Comparison of ENCODE assay signal across 8 cellular contexts in genomic region chr17:59221159-59221847, GRCh38. TPM values are rescaled to one million over a fixed set of nuclear protein-coding genes. Genes with fewer than 3 reads are reported as not detected.
DNase-seq lines count a peak whose midpoint lies in the region; ATAC-seq and TF ChIP-seq lines count a peak whose summit lies in the region.

No MANE protein-coding gene starts in this region.

- ATAC-seq in HCT116 (no peak), HG03460 (IDR thresholded peaks at IDR 0.05; ENCODE audit: unreplicated experiment) (no peak), HG03571 (IDR thresholded peaks at IDR 0.05; ENCODE audit: unreplicated experiment) (no peak)
- no peak for ATAC-seq in stimulated activated naive B cell treated with anti-CD40 and anti-IgM and Interleukin-4, amounts not matched to agents 10 μg/mL and 1 μg/mL and 100 μg/mL, for 72 hours (replicated peaks)

- TF ChIP-seq RAD21 in HCT116 (IDR thresholded peaks at IDR 0.05; ENCODE audit: low read depth), result no peak

- H2AFZ ChIP-seq in HCT116 (ENCODE audit: low read depth, low read length, poor library complexity, severe bottlenecking), result peak overlapping the region; percentile 99

- H3K9me3 ChIP-seq in HCT116 (ENCODE audit: control insufficient read depth in 1 of 2, insufficient read depth in 1 of 2, low read depth in 1 of 2, low read length in 2 of 2), result no peaks in the 10 kb centered on the region

- H3K27ac ChIP-seq in 22Rv1 (peak overlapping the region; percentile 68), HCT116 (ENCODE audit: low read depth, low read length) (peak overlapping the region; percentile 63)

- H3K9me2 ChIP-seq in HCT116 (ENCODE audit: insufficient read depth), result no peaks in the 10 kb centered on the region

- RAD21 ChIA-PET in HCT116 (lab: Charles Lee; ENCODE audit: low non-redundant PET in 1 of 2, low total read pairs in 2 of 2, uncharacterized antibody in 2 of 2, unreplicated experiment in 2 of 2), result interaction anchor here in 1 of 2 experiments (0.6 kb wide), 1 partner anchor 13 kb away, joined by 3 read pairs; no protein-coding TSS in a partner anchor

- H3K4me3 ChIP-seq in HCT116 (replicated peaks in 1 of 2; ENCODE audit: low read depth in 1 of 2, low read length in 2 of 2), result peak overlapping the region; percentile 90 to 99

- no peaks in the 10 kb centered on the region for H3K27me3 Mint-ChIP-seq in activated naive CD8-positive, alpha-beta T cell treated with anti-CD3 and anti-CD28 coated beads for 36 hours
- peaks cover 0 to 13% (median 9%) of the 10 kb centered on the region in 3 donors for H3K27me3 Mint-ChIP-seq in immature natural killer cell (ENCODE audit: low read depth in 3 of 3)
- H3K27me3 Mint-ChIP-seq in stimulated activated naive B cell treated with anti-CD40 and anti-IgM and Interleukin-4, amounts not matched to agents 10 μg/mL and 1 μg/mL and 100 μg/mL, for 72 hours, result no peaks in the 10 kb centered on the region

- peak overlapping the region; percentile 94 for H3K4me2 ChIP-seq in HCT116 (ENCODE audit: low read length)

- no peaks in the 10 kb centered on the region for H3K36me3 Mint-ChIP-seq in activated naive CD8-positive, alpha-beta T cell treated with anti-CD3 and anti-CD28 coated beads for 36 hours
- H3K36me3 Mint-ChIP-seq in immature natural killer cell, result no peaks in the 10 kb centered on the region
- peaks cover 0 to 3% of the 10 kb centered on the region in 2 donors for H3K36me3 Mint-ChIP-seq in stimulated activated naive B cell treated with anti-CD40 and anti-IgM and Interleukin-4, amounts not matched to agents 10 μg/mL and 1 μg/mL and 100 μg/mL, for 72 hours

- no peak for TF ChIP-seq CTCF in 22Rv1 (IDR thresholded peaks at IDR 0.05)
- TF ChIP-seq CTCF in HCT116 (IDR thresholded peaks at IDR 0.05 in 2 of 3, conservative IDR thresholded peaks at IDR 0.05 in 1 of 3; ENCODE audit: borderline replicate concordance in 1 of 3, insufficient read depth in 1 of 3, low read depth in 2 of 3, low read length in 2 of 3), result no peak

- peak overlapping the region; percentile 94 for H3K4me3 Mint-ChIP-seq in activated naive CD8-positive, alpha-beta T cell treated with anti-CD3 and anti-CD28 coated beads for 36 hours
- peak overlapping the region; percentile 96 to 100 (median 99) for H3K4me3 Mint-ChIP-seq in immature natural killer cell
- H3K4me3 Mint-ChIP-seq in stimulated activated naive B cell treated with anti-CD40 and anti-IgM and Interleukin-4, amounts not matched to agents 10 μg/mL and 1 μg/mL and 100 μg/mL, for 72 hours, result peak overlapping the region; percentile 93 to 99

- H3K9ac ChIP-seq in HCT116 (ENCODE audit: low read length), result peak overlapping the region; percentile 72

- H3K4me1 ChIP-seq in HCT116 (ENCODE audit: control insufficient read depth in 1 of 2, insufficient read depth in 2 of 2, low read length in 2 of 2), result peaks cover 12 to 23% of the 10 kb centered on the region in 2 experiments; a peak in 3 of 4 replicates

- intact Hi-C loops in HCT116 (cut with micrococcal nuclease), result loop anchor here (2.0 kb wide), 1 partner anchor 219 kb away; no protein-coding TSS in a partner anchor

- H3K9me3 Mint-ChIP-seq in activated naive CD8-positive, alpha-beta T cell treated with anti-CD3 and anti-CD28 coated beads for 36 hours, result no peaks in the 10 kb centered on the region
- H3K9me3 Mint-ChIP-seq in immature natural killer cell, result no peaks in the 10 kb centered on the region
- no peaks in the 10 kb centered on the region for H3K9me3 Mint-ChIP-seq in stimulated activated naive B cell treated with anti-CD40 and anti-IgM and Interleukin-4, amounts not matched to agents 10 μg/mL and 1 μg/mL and 100 μg/mL, for 72 hours

- CTCF ChIA-PET in HCT116 (lab: Charles Lee), result interaction anchor here (0.9 to 1.3 kb wide), 2 partner anchors 90 to 301 kb away, joined by 3 read pairs; no protein-coding TSS in a partner anchor

- DNase-seq in HCT116 (ENCODE audit: low read depth, low spot score) (no peak), immature natural killer cell (no peak)
- DNase-seq in activated naive CD8-positive, alpha-beta T cell treated with anti-CD3 and anti-CD28 coated beads for 36 hours, result peak; percentile 11
- no peak for DNase-seq in stimulated activated naive B cell treated with anti-CD40 and anti-IgM and Interleukin-4, amounts not matched to agents 10 μg/mL and 1 μg/mL and 100 μg/mL, for 72 hours
- DNase-seq in effector CD8-positive, alpha-beta T cell (lab: John Stamatoyannopoulos, UW), result no peak

- no peaks in the 10 kb centered on the region for H3K27me3 ChIP-seq in HCT116 (ENCODE audit: insufficient read depth, low read length)

- POLR2A ChIA-PET in HCT116 (lab: Charles Lee), result interaction anchor here (1.2 to 1.6 kb wide), 2 partner anchors 10 to 89 kb away, joined by 3 to 4 read pairs; no protein-coding TSS in a partner anchor

- H3K4me1 Mint-ChIP-seq in activated naive CD8-positive, alpha-beta T cell treated with anti-CD3 and anti-CD28 coated beads for 36 hours, result peaks cover 7% of the 10 kb centered on the region
- peaks cover 12 to 18% of the 10 kb centered on the region in 2 donors for H3K4me1 Mint-ChIP-seq in immature natural killer cell
- H3K4me1 Mint-ChIP-seq in stimulated activated naive B cell treated with anti-CD40 and anti-IgM and Interleukin-4, amounts not matched to agents 10 μg/mL and 1 μg/mL and 100 μg/mL, for 72 hours, result peaks cover 5 to 11% of the 10 kb centered on the region in 2 donors

- H3K27ac Mint-ChIP-seq in activated naive CD8-positive, alpha-beta T cell treated with anti-CD3 and anti-CD28 coated beads for 36 hours, result peak overlapping the region; percentile 82
- H3K27ac Mint-ChIP-seq in immature natural killer cell, result peak overlapping the region; percentile 88 to 98 (median 96)
- H3K27ac Mint-ChIP-seq in stimulated activated naive B cell treated with anti-CD40 and anti-IgM and Interleukin-4, amounts not matched to agents 10 μg/mL and 1 μg/mL and 100 μg/mL, for 72 hours, result peak overlapping the region; percentile 94

- no peaks in the 10 kb centered on the region for H3K36me3 ChIP-seq in HCT116 (ENCODE audit: control insufficient read depth in 1 of 2, insufficient read depth in 2 of 2, low read length in 2 of 2)

- no peaks in the 10 kb centered on the region for H3K79me2 ChIP-seq in HCT116 (ENCODE audit: insufficient read depth, low read length)

- no peak for TF ChIP-seq POLR2A in HCT116 (IDR thresholded peaks at IDR 0.05; ENCODE audit: borderline replicate concordance, extremely low read depth, insufficient read depth, insufficient read length)

- TSS peak; percentile 53 for BruUV-seq in HCT116 (replicated peaks; lab: Mats Ljungman, UMichigan)

- H4K20me1 ChIP-seq in HCT116 (ENCODE audit: insufficient read depth), result no peaks in the 10 kb centered on the region

TF ChIP-seq in HCT116, 20 proteins besides CTCF, POLR2A, EP300 and RAD21 (continues in another document):
- TF ChIP-seq MAX (IDR thresholded peaks at IDR 0.05) (no peak), ZBTB33 (IDR thresholded peaks at IDR 0.05; ENCODE audit: extremely low read depth, insufficient replicate concordance, low read length) (no peak), YY1 (IDR thresholded peaks at IDR 0.05; ENCODE audit: extremely low read depth, insufficient replicate concordance, low read depth, low read length) (no peak), TCF7L2 (IDR thresholded peaks at IDR 0.05; ENCODE audit: borderline replicate concordance, extremely low read depth, insufficient read depth, insufficient read length) (no peak), EZH2 (IDR thresholded peaks at IDR 0.05) (no peak), JUND (IDR thresholded peaks at IDR 0.05) (no peak), SP1 (IDR thresholded peaks at IDR 0.05; ENCODE audit: low read depth) (no peak), SIN3A (IDR thresholded peaks at IDR 0.05; ENCODE audit: low read depth) (no peak), CEBPB (IDR thresholded peaks at IDR 0.05; ENCODE audit: low read depth) (no peak), EZH2phosphoT487 (IDR thresholded peaks at IDR 0.05; ENCODE audit: borderline replicate concordance) (no peak), CBX3 (IDR thresholded peaks at IDR 0.05; ENCODE audit: low read depth) (no peak), ATF3 (IDR thresholded peaks at IDR 0.05) (no peak), ZNF274 (IDR thresholded peaks at IDR 0.05; ENCODE audit: low read depth, low read length) (no peak), POLR2AphosphoS5 (IDR thresholded peaks at IDR 0.05; ENCODE audit: low read depth, low read length) (no peak)

RNA-seq across cellular contexts. Expression of gene GDPD1, which starts 1.0 kb away (rescaled TPM):
- total RNA-seq in HCT116 (2021; ENCODE audit: unreplicated experiment), result 13.7 TPM
- polyA plus RNA-seq in HCT116 (2012), result 6.7 and 8.9 TPM in 2 replicates
- total RNA-seq in activated naive CD8-positive, alpha-beta T cell treated with anti-CD3 and anti-CD28 coated beads for 36 hours, result 1 to 10 TPM; 1.7 to 1.9 TPM
- polyA plus RNA-seq in immature natural killer cell, result 1 to 10 TPM; 1.4 to 4.1 (median 2.3) TPM

RNA-seq across cellular contexts. Expression of gene SMG8, which starts 11.5 kb away (rescaled TPM):
- 21.5 TPM for total RNA-seq in HCT116 (2021; ENCODE audit: unreplicated experiment)
- polyA plus RNA-seq in HCT116 (2012), result 9.3 and 12.4 TPM in 2 replicates
- total RNA-seq in activated naive CD8-positive, alpha-beta T cell treated with anti-CD3 and anti-CD28 coated beads for 36 hours, result 10 to 100 TPM; 20.6 to 22.3 TPM
- polyA plus RNA-seq in immature natural killer cell, result 10 to 100 TPM in 2 of 3 donors, 1 to 10 TPM in 1; 4.6 to 15.2 (median 13.1) TPM
